Comparison of ENCODE assay signal across 25 cellular contexts in the genomic region with DNA sequence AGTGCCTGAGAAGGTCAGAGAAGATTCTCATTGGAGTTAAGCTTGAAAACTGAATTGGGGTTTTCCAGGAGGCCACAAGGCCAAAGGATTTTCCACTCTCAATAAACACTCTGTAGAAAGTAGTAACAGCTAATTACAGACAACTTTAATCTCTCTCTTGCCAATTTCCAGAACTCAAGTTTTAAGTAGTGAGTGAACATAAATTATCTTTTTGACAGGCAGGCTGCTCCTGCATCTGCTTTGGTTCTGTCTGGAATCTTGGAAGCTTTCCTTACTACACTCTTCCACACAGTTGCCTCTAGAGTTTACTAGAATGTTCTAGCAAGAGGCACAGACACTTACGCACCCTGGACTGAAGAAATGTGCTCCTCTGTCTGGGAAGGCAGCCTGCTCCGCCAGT.
"Had no signal": no experiment of that assay in that cellular context is flagged by ENCODE, and none has a peak within 500 bp of the region (broad histone marks: within the 10 kb centered on the region; RNA-seq: fewer than 3 reads in every experiment).

No MANE protein-coding gene starts in this region.

- ATAC-seq: gastrocnemius medialis; left ventricle myocardium superior; lower lobe of right lung; natural killer cell; sciatic nerve; stimulated activated naive CD8-positive, alpha-beta T cell treated with anti-CD3 and anti-CD28 coated beads, Interleukin-15, amount 100 ng/mL, for 72 hours; upper lobe of right lung had no signal

- H3K9me3 ChIP-seq: gastrocnemius medialis, lower lobe of right lung, neutrophil, pancreas, right atrium auricular region, suprapubic skin, transverse colon, upper lobe of right lung, uterus had no signal

- H3K4me1 ChIP-seq: gastrocnemius medialis, lower lobe of right lung, pancreas, right atrium auricular region, suprapubic skin, transverse colon, upper lobe of right lung, uterus had no signal

- H3K27me3 ChIP-seq: gastrocnemius medialis, neutrophil, pancreas, right atrium auricular region, suprapubic skin, transverse colon, upper lobe of right lung, uterus had no signal

- H3K36me3 ChIP-seq: gastrocnemius medialis, lower lobe of right lung, neutrophil, pancreas, right atrium auricular region, suprapubic skin, transverse colon, upper lobe of right lung, uterus had no signal

- DNase-seq: dermis blood vessel endothelial cell; effector memory CD4-positive, alpha-beta T cell; erythroblast; foreskin fibroblast; gastrocnemius medialis; head of caudate nucleus; left ventricle myocardium superior; lower lobe of right lung; natural killer cell; pancreas; stimulated activated CD4-positive, alpha-beta T cell treated with anti-CD3 and anti-CD28 coated beads, Interleukin-12 subunit alpha, Interleukin-12 subunit beta, amount 100 ng/mL, for 4 hours; stimulated activated CD4-positive, alpha-beta T cell treated with anti-CD3 and anti-CD28 coated beads, Interleukin-1b, Interleukin-23, amount 100 ng/mL, for 48 hours; stimulated activated CD4-positive, alpha-beta T cell treated with anti-CD3 and anti-CD28 coated beads, Interleukin-4, amount 100 ng/mL, for 1 hour; stimulated activated CD8-positive, alpha-beta memory T cell treated with anti-CD3 and anti-CD28 coated beads, Interleukin-4, amount 100 ng/mL, for 48 hours; stimulated activated naive CD4-positive, alpha-beta T cell; stimulated activated naive CD8-positive, alpha-beta T cell treated with anti-CD3 and anti-CD28 coated beads, Interleukin-15, amount 100 ng/mL, for 72 hours; transverse colon; upper lobe of right lung; uterus had no signal

- H3K4me3 ChIP-seq: coronary artery, gastrocnemius medialis, lower lobe of right lung, pancreas, right atrium auricular region, smooth muscle cell, suprapubic skin, transverse colon, upper lobe of right lung, uterus had no signal
